ENCODE assay signal across 8 cellular contexts in the genomic region with DNA sequence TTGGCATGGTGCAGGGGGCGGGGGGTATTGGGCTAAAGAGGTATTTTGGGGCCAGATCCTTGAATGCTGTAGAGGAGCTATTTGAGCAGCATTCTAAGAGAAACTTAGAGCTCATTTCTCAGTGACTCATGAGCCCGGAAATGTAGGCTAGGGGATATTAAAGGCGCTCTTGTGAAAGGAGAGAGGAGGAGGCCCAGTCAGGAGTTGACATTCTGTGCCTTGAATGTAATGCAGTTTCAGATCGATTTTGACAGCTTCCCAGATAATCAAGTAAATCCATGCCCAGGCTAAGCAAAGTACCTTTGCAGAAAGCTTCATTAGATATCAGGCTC. TPM values are rescaled to one million over a fixed set of nuclear protein-coding genes. Genes with fewer than 3 reads are reported as not detected.
DNase-seq lines count a peak whose midpoint lies in the region; ATAC-seq, FAIRE-seq and TF ChIP-seq lines count a peak whose summit lies in the region.

No MANE protein-coding gene starts in this region.

- peak overlapping the region; percentile 97 for H3K4me3 Mint-ChIP-seq in activated naive CD8-positive, alpha-beta T cell

- intact Hi-C loops in left ventricle myocardium superior (cut with micrococcal nuclease) = loop anchor here (10.0 kb wide), 1 partner anchor 81 kb away; no protein-coding TSS in a partner anchor
- intact Hi-C loops in psoas muscle (cut with DNase I) = loop anchor here (5.0 kb wide), 3 partner anchors 37 to 1367 kb away; no protein-coding TSS in a partner anchor

- peaks cover 51% of the 10 kb centered on the region for H3K4me1 Mint-ChIP-seq in activated naive CD8-positive, alpha-beta T cell (ENCODE audit: low read depth)

- DNase-seq in AG04449 (ENCODE audit: low read depth, low spot score) (peak; percentile 24), GM12892 (ENCODE audit: insufficient read length) (peak; percentile 21), NOMO-1 (lab: John Stamatoyannopoulos, UW; ENCODE audit: unreplicated experiment in 2 of 2) (peak; percentile 61 to 81), left ventricle myocardium superior (no peak), psoas muscle (no peak), cortex of kidney (lab: John Stamatoyannopoulos, UW) (no peak)

- H3K27me3 Mint-ChIP-seq in activated naive CD8-positive, alpha-beta T cell = no peaks in the 10 kb centered on the region

- CTCF ChIA-PET in AG04449 (lab: Yijun Ruan, JAX) = interaction anchor here (0.6 to 6.4 kb wide), 20 partner anchors 8 to 109 kb away, joined by 3 to 80 read pairs (median 6); no protein-coding TSS in a partner anchor

- whole genome bisulfite sequencing in psoas muscle, 3 donors = 0 to 2% (median 1%) methylated on average over 4 of the region's 4 CpGs

- H3K27ac ChIP-seq in psoas muscle = peak overlapping the region; percentile 97

- H3K9me3 ChIP-seq in psoas muscle = no peaks in the 10 kb centered on the region

- TF ChIP-seq POLR2A in GM12892 (IDR thresholded peaks at IDR 0.05; ENCODE audit: low read depth, low read length) = no peak

- no peaks in the 10 kb centered on the region for H3K9me3 Mint-ChIP-seq in activated naive CD8-positive, alpha-beta T cell (ENCODE audit: low read depth)

- peaks cover 5% of the 10 kb centered on the region for H3K36me3 Mint-ChIP-seq in activated naive CD8-positive, alpha-beta T cell

- peaks cover 52% of the 10 kb centered on the region for H3K4me1 ChIP-seq in psoas muscle

- H3K36me3 ChIP-seq in psoas muscle (ENCODE audit: insufficient read depth in 1 of 2, low read depth in 1 of 2) = no peaks in the 10 kb centered on the region

- no peaks in the 10 kb centered on the region for H3K27me3 ChIP-seq in psoas muscle (ENCODE audit: insufficient read depth in 3 of 3, low read length in 2 of 3)

- POLR2A ChIA-PET in AG04449 (lab: Yijun Ruan, JAX) = interaction anchor here (1.0 kb wide), 2 partner anchors 31 to 80 kb away, joined by 3 to 4 read pairs; no protein-coding TSS in a partner anchor

- peak; percentile 78 for FAIRE-seq in GM12892 (lab: Jason Lieb, UNC)

- ATAC-seq in left ventricle myocardium superior (peak; percentile 8), psoas muscle (peak; percentile 41 to 73 (median 60)), HG03280 (IDR thresholded peaks at IDR 0.05; ENCODE audit: unreplicated experiment) (no peak)

- peak overlapping the region; percentile 97 for H3K27ac Mint-ChIP-seq in activated naive CD8-positive, alpha-beta T cell

- TF ChIP-seq CTCF in AG04449 (IDR thresholded peaks at IDR 0.05; ENCODE audit: insufficient read depth, low read length, missing control alignments) (no peak), psoas muscle (IDR thresholded peaks at IDR 0.05) (no peak)

- H3K4me3 ChIP-seq in AG04449 (ENCODE audit: low read depth, low read length) (peak overlapping the region; percentile 77), psoas muscle (peak overlapping the region; percentile 88)

RNA-seq across cellular contexts. Expression of gene CAB39, which starts 1.4 kb away (rescaled TPM):
- polyA plus RNA-seq in GM12892 (2012; ENCODE audit: missing spikeins) = 68.8 TPM
- total RNA-seq in left ventricle myocardium superior = 86.2 TPM
- 100 to 1,000 TPM; 107 to 139 (median 128) TPM for total RNA-seq in psoas muscle
- polyA plus RNA-seq in psoas muscle = 100 to 1,000 TPM in 1 of 3 donors, 10 to 100 TPM in 2; 36.0 to 166 (median 55.3) TPM

Comparison
In these comparisons a context has a peak if more than half of its experiments do, and no peak if none do; other contexts are left out.
1. DNase-seq: peak in AG04449 (single experiment), GM12892 (single experiment) and NOMO-1 (2 of 2); none in left ventricle myocardium superior (single experiment), psoas muscle (0 of 2) and cortex of kidney (single experiment).